In the genomic region with DNA sequence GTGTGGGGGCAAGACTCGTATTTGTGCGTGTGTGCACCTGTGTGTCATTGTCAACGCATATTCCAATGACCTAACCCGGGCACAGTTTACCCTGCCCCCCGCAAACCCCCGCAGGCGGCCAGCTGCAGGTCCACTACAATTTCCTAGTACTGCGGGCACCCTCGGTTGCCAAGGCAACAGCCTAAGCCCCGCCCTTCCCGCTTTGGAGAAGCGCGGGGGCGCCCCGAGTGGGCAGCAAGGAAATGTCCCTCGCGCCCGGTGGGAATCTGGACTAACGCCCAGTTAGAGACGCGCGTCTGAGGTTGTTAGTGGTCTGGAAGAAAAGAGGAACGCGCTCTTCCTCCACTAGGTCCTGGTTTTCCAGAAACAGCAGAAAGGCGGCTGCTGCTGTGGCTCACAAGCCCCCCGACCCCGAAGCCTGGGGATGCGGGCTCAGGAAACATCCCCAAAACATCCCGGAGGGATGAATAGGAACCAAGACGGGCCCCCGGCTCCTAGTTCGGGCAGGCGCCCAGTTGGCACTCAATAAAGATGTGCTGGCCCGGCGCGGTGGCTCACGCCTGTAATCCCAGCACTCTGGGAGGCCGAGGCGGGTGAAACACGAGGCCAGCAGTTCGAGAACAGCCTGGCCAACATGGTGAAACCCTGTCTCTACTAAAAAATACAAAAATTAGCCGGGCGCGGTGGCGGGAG, we compare ENCODE assay signal across 8 cellular contexts. TPM values are rescaled to one million over a fixed set of nuclear protein-coding genes. Genes with fewer than 3 reads are reported as not detected.
DNase-seq lines count a peak whose midpoint lies in the region; TF ChIP-seq lines count a peak whose summit lies in the region.

No MANE protein-coding gene starts in this region.

- peak in 1 of 2 donors; percentile 12 for TF ChIP-seq CTCF in right atrium auricular region (IDR thresholded peaks at IDR 0.05)

- H3K18ac ChIP-seq in trophoblast cell (ENCODE audit: low read length) = no peak overlapping the region

- H2BK120ac ChIP-seq in trophoblast cell (ENCODE audit: insufficient read depth, low read length, poor library complexity) = no peak overlapping the region

- H2BK5ac ChIP-seq in trophoblast cell (ENCODE audit: low read depth, low read length, poor library complexity) = no peak overlapping the region

- H3K79me1 ChIP-seq in trophoblast cell (ENCODE audit: low read length) = peaks cover 13% of the 10 kb centered on the region

- H3K36me3 ChIP-seq in right atrium auricular region = no peaks in the 10 kb centered on the region
- H3K36me3 ChIP-seq in trophoblast cell (ENCODE audit: control insufficient read depth in 1 of 2, insufficient read depth in 2 of 2, low read length in 2 of 2) = no peaks in the 10 kb centered on the region

- H3K4ac ChIP-seq in trophoblast cell (ENCODE audit: low read depth, low read length) = no peak overlapping the region

- H3K9ac ChIP-seq in trophoblast cell (ENCODE audit: low read length) = no peak overlapping the region

- peak; percentile 73 for DNase-seq in EH (ENCODE audit: low read depth)
- DNase-seq in NCI-H1092 treated with DMSO at 0.1 percent for 48 hours (lab: John Stamatoyannopoulos, UW) = peak; percentile 78
- peak; percentile 60 for DNase-seq in amniotic epithelial cell (ENCODE audit: low read depth)
- DNase-seq in right atrium auricular region (ENCODE audit: low spot score) = peak; percentile 80
- DNase-seq in trophoblast cell = peak in 1 of 2 donors; percentile 58
- no peak for DNase-seq in RKO (ENCODE audit: low spot score)
- no peak for DNase-seq in GDM1 (lab: John Stamatoyannopoulos, UW)
- DNase-seq in NCI-H1105 treated with DMSO at 0.1 percent for 48 hours (lab: John Stamatoyannopoulos, UW) = no peak

- H3K27ac ChIP-seq in right atrium auricular region (peak overlapping the region; percentile 96 to 99), trophoblast cell (ENCODE audit: low read depth, low read length) (no peak overlapping the region)

- H2AK5ac ChIP-seq in trophoblast cell (ENCODE audit: low read length) = no peak overlapping the region

- no peak overlapping the region for H2BK12ac ChIP-seq in trophoblast cell (ENCODE audit: low read length)

- H4K12ac ChIP-seq in trophoblast cell (ENCODE audit: low read depth, low read length) = no peak overlapping the region

- no peaks in the 10 kb centered on the region for H3K27me3 ChIP-seq in right atrium auricular region
- H3K27me3 ChIP-seq in trophoblast cell (ENCODE audit: insufficient read depth, low read length) = no peaks in the 10 kb centered on the region

- H3K4me3 ChIP-seq in right atrium auricular region (peak overlapping the region; percentile 54 to 73), trophoblast cell (ENCODE audit: low read depth, low read length) (no peak overlapping the region)

- WGBS in trophoblast cell (ENCODE audit: extremely low coverage, insufficient coverage, insufficient read length) = no CpG with 5 or more reads among the region's 45 CpGs

- no peak overlapping the region for H4K91ac ChIP-seq in trophoblast cell (ENCODE audit: low read depth, low read length)

- H4K8ac ChIP-seq in trophoblast cell (ENCODE audit: low read depth, low read length) = no peak overlapping the region

- H3K79me2 ChIP-seq in trophoblast cell (ENCODE audit: control insufficient read depth, insufficient read depth, low read length, poor library complexity) = peaks cover 4% of the 10 kb centered on the region

- peaks cover 0 to 25% of the 10 kb centered on the region in 2 donors for H3K4me1 ChIP-seq in right atrium auricular region
- H3K4me1 ChIP-seq in trophoblast cell (ENCODE audit: control insufficient read depth in 1 of 2, insufficient read depth in 2 of 2, low read length in 2 of 2) = peaks cover 15 to 19% of the 10 kb centered on the region in 2 experiments

- no peak overlapping the region for H2AFZ ChIP-seq in trophoblast cell (ENCODE audit: insufficient read depth, low read length, poor library complexity)

- H3K9me3 ChIP-seq in right atrium auricular region (no peaks in the 10 kb centered on the region), trophoblast cell (ENCODE audit: insufficient read depth, low read depth, low read length) (peaks cover 3% of the 10 kb centered on the region)

- no peak overlapping the region for H3K14ac ChIP-seq in trophoblast cell (ENCODE audit: low read length)

- H3K4me2 ChIP-seq in trophoblast cell (ENCODE audit: low read length) = peak overlapping the region; percentile 79

- H3K23ac ChIP-seq in trophoblast cell (ENCODE audit: low read length) = no peak overlapping the region

RNA-seq across cellular contexts. Expression of a gene that starts 1.1 kb away (rescaled TPM):
- total RNA-seq in right atrium auricular region = 10 to 100 TPM; 21.0 to 31.3 TPM
- polyA plus RNA-seq in trophoblast cell (2013) = 4.3 TPM in 2 replicates

RNA-seq across cellular contexts. Expression of a gene that starts 2.2 kb away (rescaled TPM):
- total RNA-seq in right atrium auricular region = 10 to 100 TPM; 15.6 to 20.9 TPM
- polyA plus RNA-seq in trophoblast cell (2013) = 5.7 and 5.8 TPM in 2 replicates

RNA-seq across cellular contexts. Expression of a gene that starts 7.3 kb away (rescaled TPM):
- 10 to 100 TPM; 26.0 to 29.8 TPM for total RNA-seq in right atrium auricular region
- 12.0 and 12.2 TPM in 2 replicates for polyA plus RNA-seq in trophoblast cell (2013)

RNA-seq across cellular contexts. Expression of a gene that starts 8.7 kb away (rescaled TPM):
- total RNA-seq in right atrium auricular region = 100 to 1,000 TPM in 1 of 2 donors, 10 to 100 TPM in 1; 73.8 to 119 TPM
- 25.0 and 25.9 TPM in 2 replicates for polyA plus RNA-seq in trophoblast cell (2013)

RNA-seq across cellular contexts. Expression of a gene that starts 19.7 kb away (rescaled TPM):
- total RNA-seq in right atrium auricular region = 1,000 to 10,000 TPM in 1 of 2 donors, 100 to 1,000 TPM in 1; 658 to 1,017 TPM
- 1,473 and 1,577 TPM in 2 replicates for polyA plus RNA-seq in trophoblast cell (2013)

Comparison
In these comparisons a context has a peak if more than half of its experiments do, and no peak if none do; other contexts are left out.
1. DNase-seq: peak in EH (single experiment), NCI-H1092 treated with DMSO at 0.1 percent for 48 hours (single experiment), amniotic epithelial cell (single experiment) and right atrium auricular region (single experiment); none in RKO (single experiment), GDM1 (single experiment) and NCI-H1105 treated with DMSO at 0.1 percent for 48 hours (single experiment).